In the genomic region with DNA sequence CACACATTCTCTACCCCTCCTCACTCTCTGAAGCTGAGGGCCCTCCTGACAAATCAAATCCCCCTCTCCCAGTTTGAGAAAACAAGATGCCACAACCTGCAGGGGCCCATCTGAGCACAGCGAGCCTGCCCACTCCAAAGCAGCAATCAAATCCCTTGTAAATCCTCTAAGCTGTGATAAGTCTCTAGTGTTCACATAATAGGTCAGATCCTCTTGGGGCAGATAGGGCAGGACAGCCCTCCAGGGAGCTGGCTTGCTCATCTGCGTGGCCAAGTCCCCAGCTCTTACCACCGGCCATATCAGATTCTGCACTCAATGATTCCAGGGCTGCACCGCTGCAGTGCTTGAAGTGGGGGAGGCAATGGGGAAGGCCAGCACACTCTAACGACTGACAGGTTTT, we compare ENCODE assay signal across 1 cellular context.
TF ChIP-seq lines count a peak whose summit lies in the region.

No MANE protein-coding gene starts in this region.

TF ChIP-seq in GM23338, 12 proteins besides CTCF, POLR2A, EP300 and RAD21 (continued from another document):
- TF ChIP-seq, protein P1, sequence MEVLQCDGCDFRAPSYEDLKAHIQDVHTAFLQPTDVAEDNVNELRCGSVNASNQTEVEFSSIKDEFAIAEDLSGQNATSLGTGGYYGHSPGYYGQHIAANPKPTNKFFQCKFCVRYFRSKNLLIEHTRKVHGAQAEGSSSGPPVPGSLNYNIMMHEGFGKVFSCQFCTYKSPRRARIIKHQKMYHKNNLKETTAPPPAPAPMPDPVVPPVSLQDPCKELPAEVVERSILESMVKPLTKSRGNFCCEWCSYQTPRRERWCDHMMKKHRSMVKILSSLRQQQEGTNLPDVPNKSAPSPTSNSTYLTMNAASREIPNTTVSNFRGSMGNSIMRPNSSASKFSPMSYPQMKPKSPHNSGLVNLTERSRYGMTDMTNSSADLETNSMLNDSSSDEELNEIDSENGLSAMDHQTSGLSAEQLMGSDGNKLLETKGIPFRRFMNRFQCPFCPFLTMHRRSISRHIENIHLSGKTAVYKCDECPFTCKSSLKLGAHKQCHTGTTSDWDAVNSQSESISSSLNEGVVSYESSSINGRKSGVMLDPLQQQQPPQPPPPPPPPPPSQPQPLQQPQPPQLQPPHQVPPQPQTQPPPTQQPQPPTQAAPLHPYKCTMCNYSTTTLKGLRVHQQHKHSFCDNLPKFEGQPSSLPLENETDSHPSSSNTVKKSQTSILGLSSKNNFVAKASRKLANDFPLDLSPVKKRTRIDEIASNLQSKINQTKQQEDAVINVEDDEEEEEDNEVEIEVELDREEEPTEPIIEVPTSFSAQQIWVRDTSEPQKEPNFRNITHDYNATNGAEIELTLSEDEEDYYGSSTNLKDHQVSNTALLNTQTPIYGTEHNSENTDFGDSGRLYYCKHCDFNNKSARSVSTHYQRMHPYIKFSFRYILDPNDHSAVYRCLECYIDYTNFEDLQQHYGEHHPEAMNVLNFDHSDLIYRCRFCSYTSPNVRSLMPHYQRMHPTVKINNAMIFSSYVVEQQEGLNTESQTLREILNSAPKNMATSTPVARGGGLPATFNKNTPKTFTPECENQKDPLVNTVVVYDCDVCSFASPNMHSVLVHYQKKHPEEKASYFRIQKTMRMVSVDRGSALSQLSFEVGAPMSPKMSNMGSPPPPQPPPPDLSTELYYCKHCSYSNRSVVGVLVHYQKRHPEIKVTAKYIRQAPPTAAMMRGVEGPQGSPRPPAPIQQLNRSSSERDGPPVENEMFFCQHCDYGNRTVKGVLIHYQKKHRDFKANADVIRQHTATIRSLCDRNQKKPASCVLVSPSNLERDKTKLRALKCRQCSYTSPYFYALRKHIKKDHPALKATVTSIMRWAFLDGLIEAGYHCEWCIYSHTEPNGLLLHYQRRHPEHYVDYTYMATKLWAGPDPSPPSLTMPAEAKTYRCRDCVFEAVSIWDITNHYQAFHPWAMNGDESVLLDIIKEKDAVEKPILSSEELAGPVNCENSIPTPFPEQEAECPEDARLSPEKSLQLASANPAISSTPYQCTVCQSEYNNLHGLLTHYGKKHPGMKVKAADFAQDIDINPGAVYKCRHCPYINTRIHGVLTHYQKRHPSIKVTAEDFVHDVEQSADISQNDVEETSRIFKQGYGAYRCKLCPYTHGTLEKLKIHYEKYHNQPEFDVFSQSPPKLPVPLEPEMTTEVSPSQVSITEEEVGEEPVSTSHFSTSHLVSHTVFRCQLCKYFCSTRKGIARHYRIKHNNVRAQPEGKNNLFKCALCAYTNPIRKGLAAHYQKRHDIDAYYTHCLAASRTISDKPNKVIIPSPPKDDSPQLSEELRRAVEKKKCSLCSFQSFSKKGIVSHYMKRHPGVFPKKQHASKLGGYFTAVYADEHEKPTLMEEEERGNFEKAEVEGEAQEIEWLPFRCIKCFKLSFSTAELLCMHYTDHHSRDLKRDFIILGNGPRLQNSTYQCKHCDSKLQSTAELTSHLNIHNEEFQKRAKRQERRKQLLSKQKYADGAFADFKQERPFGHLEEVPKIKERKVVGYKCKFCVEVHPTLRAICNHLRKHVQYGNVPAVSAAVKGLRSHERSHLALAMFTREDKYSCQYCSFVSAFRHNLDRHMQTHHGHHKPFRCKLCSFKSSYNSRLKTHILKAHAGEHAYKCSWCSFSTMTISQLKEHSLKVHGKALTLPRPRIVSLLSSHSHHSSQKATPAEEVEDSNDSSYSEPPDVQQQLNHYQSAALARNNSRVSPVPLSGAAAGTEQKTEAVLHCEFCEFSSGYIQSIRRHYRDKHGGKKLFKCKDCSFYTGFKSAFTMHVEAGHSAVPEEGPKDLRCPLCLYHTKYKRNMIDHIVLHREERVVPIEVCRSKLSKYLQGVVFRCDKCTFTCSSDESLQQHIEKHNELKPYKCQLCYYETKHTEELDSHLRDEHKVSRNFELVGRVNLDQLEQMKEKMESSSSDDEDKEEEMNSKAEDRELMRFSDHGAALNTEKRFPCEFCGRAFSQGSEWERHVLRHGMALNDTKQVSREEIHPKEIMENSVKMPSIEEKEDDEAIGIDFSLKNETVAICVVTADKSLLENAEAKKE (CRISPR knock-in tag; IDR thresholded peaks at IDR 0.05): no peak
- no peak for TF ChIP-seq EZH2 (IDR thresholded peaks at IDR 0.05; ENCODE audit: low read depth, unreplicated experiment)
- TF ChIP-seq ZNF114 (CRISPR knock-in tag; IDR thresholded peaks at IDR 0.05): no peak
- no peak for TF ChIP-seq ZNF331 (CRISPR knock-in tag; IDR thresholded peaks at IDR 0.05; ENCODE audit: low read depth)
- no peak for TF ChIP-seq CREB1 (CRISPR knock-in tag; IDR thresholded peaks at IDR 0.05; ENCODE audit: low read depth)
- TF ChIP-seq, protein P2, sequence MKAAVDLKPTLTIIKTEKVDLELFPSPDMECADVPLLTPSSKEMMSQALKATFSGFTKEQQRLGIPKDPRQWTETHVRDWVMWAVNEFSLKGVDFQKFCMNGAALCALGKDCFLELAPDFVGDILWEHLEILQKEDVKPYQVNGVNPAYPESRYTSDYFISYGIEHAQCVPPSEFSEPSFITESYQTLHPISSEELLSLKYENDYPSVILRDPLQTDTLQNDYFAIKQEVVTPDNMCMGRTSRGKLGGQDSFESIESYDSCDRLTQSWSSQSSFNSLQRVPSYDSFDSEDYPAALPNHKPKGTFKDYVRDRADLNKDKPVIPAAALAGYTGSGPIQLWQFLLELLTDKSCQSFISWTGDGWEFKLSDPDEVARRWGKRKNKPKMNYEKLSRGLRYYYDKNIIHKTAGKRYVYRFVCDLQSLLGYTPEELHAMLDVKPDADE (IDR thresholded peaks at IDR 0.05): no peak
- TF ChIP-seq, protein P3, sequence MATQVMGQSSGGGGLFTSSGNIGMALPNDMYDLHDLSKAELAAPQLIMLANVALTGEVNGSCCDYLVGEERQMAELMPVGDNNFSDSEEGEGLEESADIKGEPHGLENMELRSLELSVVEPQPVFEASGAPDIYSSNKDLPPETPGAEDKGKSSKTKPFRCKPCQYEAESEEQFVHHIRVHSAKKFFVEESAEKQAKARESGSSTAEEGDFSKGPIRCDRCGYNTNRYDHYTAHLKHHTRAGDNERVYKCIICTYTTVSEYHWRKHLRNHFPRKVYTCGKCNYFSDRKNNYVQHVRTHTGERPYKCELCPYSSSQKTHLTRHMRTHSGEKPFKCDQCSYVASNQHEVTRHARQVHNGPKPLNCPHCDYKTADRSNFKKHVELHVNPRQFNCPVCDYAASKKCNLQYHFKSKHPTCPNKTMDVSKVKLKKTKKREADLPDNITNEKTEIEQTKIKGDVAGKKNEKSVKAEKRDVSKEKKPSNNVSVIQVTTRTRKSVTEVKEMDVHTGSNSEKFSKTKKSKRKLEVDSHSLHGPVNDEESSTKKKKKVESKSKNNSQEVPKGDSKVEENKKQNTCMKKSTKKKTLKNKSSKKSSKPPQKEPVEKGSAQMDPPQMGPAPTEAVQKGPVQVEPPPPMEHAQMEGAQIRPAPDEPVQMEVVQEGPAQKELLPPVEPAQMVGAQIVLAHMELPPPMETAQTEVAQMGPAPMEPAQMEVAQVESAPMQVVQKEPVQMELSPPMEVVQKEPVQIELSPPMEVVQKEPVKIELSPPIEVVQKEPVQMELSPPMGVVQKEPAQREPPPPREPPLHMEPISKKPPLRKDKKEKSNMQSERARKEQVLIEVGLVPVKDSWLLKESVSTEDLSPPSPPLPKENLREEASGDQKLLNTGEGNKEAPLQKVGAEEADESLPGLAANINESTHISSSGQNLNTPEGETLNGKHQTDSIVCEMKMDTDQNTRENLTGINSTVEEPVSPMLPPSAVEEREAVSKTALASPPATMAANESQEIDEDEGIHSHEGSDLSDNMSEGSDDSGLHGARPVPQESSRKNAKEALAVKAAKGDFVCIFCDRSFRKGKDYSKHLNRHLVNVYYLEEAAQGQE (IDR thresholded peaks at IDR 0.05; ENCODE audit: unreplicated experiment): no peak
- TF ChIP-seq STAT1 (IDR thresholded peaks at IDR 0.05; ENCODE audit: unreplicated experiment): no peak
- no peak for TF ChIP-seq NANOG (IDR thresholded peaks at IDR 0.05; ENCODE audit: borderline replicate concordance)
